In genomic region chr16:58821886-58822285, GRCh38 we compare ENCODE assay signal across 32 cellular contexts.
DNase-seq lines count a peak whose midpoint lies in the region; ATAC-seq, FAIRE-seq and TF ChIP-seq lines count a peak whose summit lies in the region.
"Had no signal": no experiment of that assay in that cellular context is flagged by ENCODE, and none has a peak within 500 bp of the region (broad histone marks: within the 10 kb centered on the region; RNA-seq: fewer than 3 reads in every experiment).

No MANE protein-coding gene starts in this region.

- H3K14ac ChIP-seq in H1 (ENCODE audit: insufficient read length) = no peak overlapping the region

- no peaks in the 10 kb centered on the region for H3K36me3 ChIP-seq in SK-N-SH (replicated peaks in 1 of 2; ENCODE audit: control insufficient read depth in 1 of 2, insufficient read depth in 2 of 2, low read length in 1 of 2)
- no peaks in the 10 kb centered on the region for H3K36me3 ChIP-seq in K562 (ENCODE audit: control insufficient read depth, insufficient read depth, low read length)
- no peaks in the 10 kb centered on the region for H3K36me3 ChIP-seq in H1 (ENCODE audit: control insufficient read depth in 2 of 4, insufficient read depth in 4 of 4, low read length in 3 of 4)
- H3K36me3 ChIP-seq: BE2C; BLaER1; BLaER1 treated with 17β-estradiol and CSF1 and Interleukin-3, amounts not matched to agents 10 nM and 100 nM had no signal

- no peaks in the 10 kb centered on the region for H3K9me1 ChIP-seq in K562 (ENCODE audit: control insufficient read depth, insufficient read depth, low read length)

- H2BK5ac ChIP-seq in H1 (ENCODE audit: low read depth, low read length) = no peak overlapping the region

- no peak overlapping the region for H4K8ac ChIP-seq in H1 (ENCODE audit: extremely low read depth, insufficient read depth, low read length)

- no peak overlapping the region for H3K4me3 ChIP-seq in SK-N-SH (ENCODE audit: low read depth in 2 of 2, low read length in 1 of 2)
- H3K4me3 ChIP-seq in K562 = no peak overlapping the region
- H3K4me3 ChIP-seq in H1 (ENCODE audit: extremely low read depth in 1 of 4, insufficient read depth in 2 of 4, low read depth in 3 of 4, low read length in 4 of 4) = no peak overlapping the region
- H3K4me3 ChIP-seq: A549; BLaER1; BLaER1 treated with 17β-estradiol and CSF1 and Interleukin-3, amounts not matched to agents 10 nM and 100 nM had no signal

- in situ Hi-C loops in K562 (cut with MboI) = no loop called here

- no peak overlapping the region for H2AK5ac ChIP-seq in H1 (ENCODE audit: low read depth, low read length)

- no peaks in the 10 kb centered on the region for H3K27me3 ChIP-seq in SK-N-SH (ENCODE audit: insufficient read depth)
- H3K27me3 ChIP-seq in K562 (ENCODE audit: control insufficient read depth in 2 of 2, insufficient read depth in 2 of 2, low read length in 2 of 2) = no peaks in the 10 kb centered on the region; a peak in 1 of 5 replicates
- no peaks in the 10 kb centered on the region for H3K27me3 ChIP-seq in H1 (replicated peaks in 1 of 4; ENCODE audit: control insufficient read depth in 3 of 4, extremely low read depth in 1 of 4, insufficient read depth in 3 of 4, low read length in 3 of 4)
- H3K27me3 ChIP-seq: BE2C; BLaER1; BLaER1 treated with 17β-estradiol and CSF1 and Interleukin-3, amounts not matched to agents 10 nM and 100 nM had no signal

- no peaks in the 10 kb centered on the region for H4K20me1 ChIP-seq in SK-N-SH (ENCODE audit: insufficient read depth)
- H4K20me1 ChIP-seq in K562 (replicated peaks; ENCODE audit: control insufficient read depth, insufficient read depth, low read length) = no peaks in the 10 kb centered on the region
- no peaks in the 10 kb centered on the region for H4K20me1 ChIP-seq in H1 (replicated peaks in 1 of 2; ENCODE audit: control insufficient read depth in 1 of 2, insufficient read depth in 2 of 2, low read length in 2 of 2)
- H4K20me1 ChIP-seq: BLaER1; BLaER1 treated with 17β-estradiol and CSF1 and Interleukin-3, amounts not matched to agents 10 nM and 100 nM had no signal

- no peak overlapping the region for H2BK12ac ChIP-seq in H1 (ENCODE audit: low read depth, low read length)

- no peaks in the 10 kb centered on the region for H3K79me2 ChIP-seq in SK-N-SH (ENCODE audit: insufficient read depth)
- no peaks in the 10 kb centered on the region for H3K79me2 ChIP-seq in K562 (ENCODE audit: control insufficient read depth, insufficient read depth, low read length)
- H3K79me2 ChIP-seq in H1 (ENCODE audit: control insufficient read depth in 1 of 2, insufficient read depth in 2 of 2, low read length in 2 of 2) = no peaks in the 10 kb centered on the region

- H3K27ac ChIP-seq in SK-N-SH (ENCODE audit: low read depth in 2 of 2, low read length in 1 of 2) (no peak overlapping the region), K562 (ENCODE audit: extremely low read depth, low read depth, low read length) (no peak overlapping the region), H1 (ENCODE audit: low read depth, low read length) (no peak overlapping the region)
- H3K27ac ChIP-seq: 22Rv1; A549; BLaER1; BLaER1 treated with 17β-estradiol and CSF1 and Interleukin-3, amounts not matched to agents 10 nM and 100 nM; C4-2B had no signal

- TF ChIP-seq RAD21 in SK-N-SH (IDR thresholded peaks at IDR 0.05; ENCODE audit: low read length) (no peak), K562 (CRISPR knock-in tag; conservative IDR thresholded peaks at IDR 0.05 in 1 of 2, IDR thresholded peaks at IDR 0.05 in 1 of 2) (no peak), H1 (IDR thresholded peaks at IDR 0.05 in 1 of 2, conservative IDR thresholded peaks at IDR 0.05 in 1 of 2; ENCODE audit: low read depth in 2 of 2, low read length in 2 of 2) (no peak)

- H2BK15ac ChIP-seq in H1 (ENCODE audit: low read length) = no peak overlapping the region

- H3K9ac ChIP-seq in SK-N-SH = no peak overlapping the region
- H3K9ac ChIP-seq in K562 (ENCODE audit: insufficient read depth in 1 of 2, low read depth in 2 of 2, low read length in 2 of 2) = no peak overlapping the region
- H3K9ac ChIP-seq in H1 (replicated peaks in 1 of 4; ENCODE audit: extremely low read depth in 1 of 4, low read depth in 3 of 4, low read length in 3 of 4) = no peak overlapping the region
- H3K9ac ChIP-seq: BLaER1; BLaER1 treated with 17β-estradiol and CSF1 and Interleukin-3, amounts not matched to agents 10 nM and 100 nM had no signal

- no peaks in the 10 kb centered on the region for H3K23me2 ChIP-seq in H1 (ENCODE audit: low read depth, low read length)

- H3K4me2 ChIP-seq in SK-N-SH (no peak overlapping the region), K562 (ENCODE audit: insufficient read depth, low read length) (no peak overlapping the region), H1 (ENCODE audit: insufficient read depth in 1 of 2, low read depth in 2 of 2, low read length in 2 of 2) (no peak overlapping the region)
- H3K4me2 ChIP-seq: A549; BLaER1; BLaER1 treated with 17β-estradiol and CSF1 and Interleukin-3, amounts not matched to agents 10 nM and 100 nM had no signal

- no peaks in the 10 kb centered on the region for H3K79me1 ChIP-seq in H1 (ENCODE audit: low read depth, low read length)

- TF ChIP-seq CTCF in SK-N-SH (IDR thresholded peaks at IDR 0.05) = no peak
- no peak for TF ChIP-seq CTCF in K562 (IDR thresholded peaks at IDR 0.05 in 2 of 3, conservative IDR thresholded peaks at IDR 0.05 in 1 of 3; ENCODE audit: insufficient read depth in 2 of 3, low read depth in 1 of 3, low read length in 3 of 3)
- TF ChIP-seq CTCF in H1 (IDR thresholded peaks at IDR 0.05; ENCODE audit: control extremely low read depth in 1 of 3, insufficient read depth in 1 of 3, low read depth in 1 of 3, low read length in 3 of 3) = no peak

- no peak overlapping the region for H2BK20ac ChIP-seq in H1 (ENCODE audit: low read length)

- no peak overlapping the region for H4K5ac ChIP-seq in H1 (ENCODE audit: insufficient read length, low read depth, low read length)

- H3K9me2 ChIP-seq in SK-N-SH = no peaks in the 10 kb centered on the region

- BruUV-seq in K562 (replicated peaks; lab: Mats Ljungman, UMichigan) = no TSS peak

- H3K23ac ChIP-seq in H1 (ENCODE audit: insufficient read length) = no peak overlapping the region

- POLR2A ChIA-PET in SK-N-SH (lab: Yijun Ruan, JAX) = no interaction called here
- POLR2A ChIA-PET in K562 (lab: Yijun Ruan, JAX) = no interaction called here
- POLR2A ChIA-PET in H1 (lab: Charles Lee; ENCODE audit: partially characterized antibody) = no interaction called here

- FAIRE-seq in K562 (lab: Jason Lieb, UNC) (no peak), H1 (lab: Jason Lieb, UNC) (no peak)
- FAIRE-seq: A549, D721Med had no signal

- H4K91ac ChIP-seq in H1 (replicated peaks; ENCODE audit: insufficient read length, low read length) = no peak overlapping the region

- H3K4me1 ChIP-seq in SK-N-SH (ENCODE audit: control insufficient read depth in 1 of 2, insufficient read depth in 2 of 2, low read depth in 1 of 2, low read length in 1 of 2) (no peaks in the 10 kb centered on the region), K562 (replicated peaks in 1 of 2; ENCODE audit: control insufficient read depth in 2 of 2, insufficient read depth in 2 of 2, low read length in 2 of 2) (no peaks in the 10 kb centered on the region), H1 (replicated peaks in 1 of 4; ENCODE audit: control insufficient read depth in 3 of 4, insufficient read depth in 4 of 4, low read length in 3 of 4) (no peaks in the 10 kb centered on the region)
- H3K4me1 ChIP-seq: A549; BE2C; BLaER1; BLaER1 treated with 17β-estradiol and CSF1 and Interleukin-3, amounts not matched to agents 10 nM and 100 nM; Caco-2 had no signal

- no peak overlapping the region for H3K56ac ChIP-seq in H1 (replicated peaks; ENCODE audit: insufficient read length, low read depth, low read length)

- CTCF ChIA-PET in SK-N-SH (lab: Yijun Ruan, JAX) (no interaction called here), K562 (lab: Yijun Ruan, JAX; ENCODE audit: low intra/inter-chr PET ratio) (no interaction called here), H1 (lab: Charles Lee; ENCODE audit: partially characterized antibody) (no interaction called here)

- no peak for TF ChIP-seq POLR2A in K562 (conservative IDR thresholded peaks at IDR 0.05)
- TF ChIP-seq POLR2A in H1 (IDR thresholded peaks at IDR 0.05; ENCODE audit: control extremely low read depth in 1 of 2, low read depth in 2 of 2, low read length in 2 of 2) = no peak

- H3K4ac ChIP-seq in H1 (replicated peaks; ENCODE audit: insufficient read length, low read depth, low read length) = no peak overlapping the region

- no peak for ATAC-seq in SK-N-SH treated with all-trans-retinoic acid at 6 μM for 48 hours
- ATAC-seq in K562 = no peak
- ATAC-seq: A549; CD8-positive, alpha-beta T cell had no signal

- no peaks in the 10 kb centered on the region for H3K9me3 ChIP-seq in SK-N-SH
- no peaks in the 10 kb centered on the region for H3K9me3 ChIP-seq in K562 (replicated peaks; ENCODE audit: control insufficient read depth, insufficient read depth, low read depth, low read length)
- H3K9me3 ChIP-seq in H1 (ENCODE audit: insufficient read depth in 2 of 2, low read depth in 1 of 2, low read length in 1 of 2) = 0 out of 4 replicates have a peak, but pooled peaks cover 0 to 6% of the 10 kb centered on the region in 2 experiments
- H3K9me3 ChIP-seq: BE2C had no signal

- H3K18ac ChIP-seq in H1 (ENCODE audit: extremely low read depth, low read length) = no peak overlapping the region

- no peak for DNase-seq in SK-N-SH
- no peak for DNase-seq in K562 (ENCODE audit: extremely low read depth in 1 of 4, low spot score in 3 of 4)
- no peak for DNase-seq in H1 (ENCODE audit: low read depth in 1 of 2, low spot score in 2 of 2)
- no peak for DNase-seq in NCI-H128 (lab: John Stamatoyannopoulos, UW; ENCODE audit: unreplicated experiment)
- no peak for DNase-seq in DMS114 treated with DMSO at 0.1 percent for 48 hours (lab: John Stamatoyannopoulos, UW; ENCODE audit: unreplicated experiment)
- DNase-seq: 8988T; ACHN; AML-193; BE2C; C1 segment of cervical spinal cord; Caco-2; Calu3; CD4-positive, alpha-beta memory T cell; CD4-positive, alpha-beta T cell; CD4-positive, CD25-positive, alpha-beta regulatory T cell; CD8-positive, alpha-beta memory T cell; CD8-positive, alpha-beta T cell; COR-L47; DMS 273 treated with DMSO at 0.1 percent for 48 hours; DMS153; DMS53; DMS79; DMS79 treated with DMSO at 0.1 percent for 48 hours; DND-41; EL had no signal

- H2AFZ ChIP-seq in SK-N-SH (ENCODE audit: low read depth) (no peak overlapping the region), K562 (ENCODE audit: low read depth, low read length) (no peak overlapping the region), H1 (ENCODE audit: low read length) (no peak overlapping the region)

- no peak for TF ChIP-seq EP300 in SK-N-SH (IDR thresholded peaks at IDR 0.05; ENCODE audit: borderline replicate concordance in 1 of 2, low read depth in 1 of 2, low read length in 1 of 2)
- TF ChIP-seq EP300 in K562 (IDR thresholded peaks at IDR 0.05; ENCODE audit: low read length) = no peak
- TF ChIP-seq EP300 in H1 (IDR thresholded peaks at IDR 0.05; ENCODE audit: borderline replicate concordance in 1 of 2, low read depth in 2 of 2, low read length in 2 of 2) = no peak

- intact Hi-C loops in K562 (cut with micrococcal nuclease) = no loop called here

- H2BK120ac ChIP-seq in H1 (replicated peaks; ENCODE audit: low read depth, low read length) = no peak overlapping the region

- H3F3A ChIP-seq in SK-N-SH (replicated peaks; ENCODE audit: insufficient read depth) = no peaks in the 10 kb centered on the region

TF ChIP-seq in H1, 55 proteins besides CTCF, POLR2A, EP300 and RAD21 (continues in another document):
- TF ChIP-seq KDM1A (IDR thresholded peaks at IDR 0.05; ENCODE audit: borderline replicate concordance, low read length) = peak; percentile 65; the same call in 1 of the 2 replicates
